ENCODE assay signal across 20 cellular contexts in genomic region chr4:159384017-159384416, GRCh38.
DNase-seq lines count a peak whose midpoint lies in the region; ATAC-seq and TF ChIP-seq lines count a peak whose summit lies in the region.
"Had no signal": no experiment of that assay in that cellular context is flagged by ENCODE, and none has a peak within 500 bp of the region (broad histone marks: within the 10 kb centered on the region; RNA-seq: fewer than 3 reads in every experiment).

No MANE protein-coding gene starts in this region.

- H3K27ac ChIP-seq in cardiac muscle cell (peak overlapping the region; percentile 91), right cardiac atrium (ENCODE audit: low read length) (no peak overlapping the region), endodermal cell (ENCODE audit: low read depth, low read length) (peak overlapping the region; percentile 97), neural cell (ENCODE audit: low read length) (no peak overlapping the region)
- H3K27ac ChIP-seq: 22Rv1, A549 had no signal

- H3F3A ChIP-seq in neural cell (ENCODE audit: insufficient read depth, low read length, poor library complexity, severe bottlenecking) = no peaks in the 10 kb centered on the region

- intact Hi-C loops in right cardiac atrium (cut with DNase I) = no loop called here

- no peaks in the 10 kb centered on the region for H3K4me1 Mint-ChIP-seq in endodermal cell
- no peaks in the 10 kb centered on the region for H3K4me1 Mint-ChIP-seq in activated CD8-positive, alpha-beta memory T cell treated with anti-CD3 and anti-CD28 coated beads, Interleukin-2, amount 10 ng/mL, durations not matched to agents 7 days and 5 days
- H3K4me1 Mint-ChIP-seq: B cell; CD4-positive, CD25-positive, alpha-beta regulatory T cell; CD8-positive, alpha-beta memory T cell had no signal

- H3K27ac Mint-ChIP-seq in endodermal cell = no peak overlapping the region
- H3K27ac Mint-ChIP-seq in activated CD8-positive, alpha-beta memory T cell treated with anti-CD3 and anti-CD28 coated beads, Interleukin-2, amount 10 ng/mL, durations not matched to agents 7 days and 5 days = no peak overlapping the region
- H3K27ac Mint-ChIP-seq: B cell; CD4-positive, CD25-positive, alpha-beta regulatory T cell; CD8-positive, alpha-beta memory T cell; H9 had no signal

- H3K27me3 ChIP-seq in cardiac muscle cell (no peaks in the 10 kb centered on the region), right cardiac atrium (ENCODE audit: control insufficient read depth, insufficient read depth) (no peaks in the 10 kb centered on the region), endodermal cell (ENCODE audit: control insufficient read depth, insufficient read depth, low read length, poor library complexity, severe bottlenecking) (no peaks in the 10 kb centered on the region), neural cell (ENCODE audit: insufficient read depth, low read depth, low read length) (no peaks in the 10 kb centered on the region)

- H3K9me3 Mint-ChIP-seq in endodermal cell = peaks cover 16% of the 10 kb centered on the region
- no peaks in the 10 kb centered on the region for H3K9me3 Mint-ChIP-seq in activated CD8-positive, alpha-beta memory T cell treated with anti-CD3 and anti-CD28 coated beads, Interleukin-2, amount 10 ng/mL, durations not matched to agents 7 days and 5 days (ENCODE audit: low read depth)

- H3K9ac ChIP-seq in endodermal cell (ENCODE audit: extremely low read depth, low read length, poor library complexity, severe bottlenecking) (no peak overlapping the region), neural cell (ENCODE audit: low read length) (no peak overlapping the region)

- CTCF ChIA-PET in activated CD8-positive, alpha-beta memory T cell treated with anti-CD3 and anti-CD28 coated beads, Interleukin-2, amount 10 ng/mL, durations not matched to agents 7 days and 5 days (lab: Charles Lee) = no interaction called here

- TF ChIP-seq RAD21 in neural cell (conservative IDR thresholded peaks at IDR 0.05) = no peak

- DNase-seq in cardiac muscle cell (ENCODE audit: low read depth in 1 of 2, low spot score in 1 of 2) (no peak), right cardiac atrium (no peak), endodermal cell (no peak), NCI-H187 treated with DMSO at 0.1 percent for 48 hours (lab: John Stamatoyannopoulos, UW) (no peak), NCI-H2196 treated with DMSO at 0.1 percent for 48 hours (lab: John Stamatoyannopoulos, UW; ENCODE audit: unreplicated experiment) (no peak)
- no peak for DNase-seq in activated CD8-positive, alpha-beta memory T cell treated with anti-CD3 and anti-CD28 coated beads, Interleukin-2, amount 10 ng/mL, durations not matched to agents 7 days and 5 days
- DNase-seq: C1 segment of cervical spinal cord; CD4-positive, CD25-positive, alpha-beta regulatory T cell; CD8-positive, alpha-beta memory T cell; COR-L47; DMS 273 treated with DMSO at 0.1 percent for 48 hours; DMS53; DND-41; EL; H9 had no signal

- H4K20me1 ChIP-seq in neural cell (ENCODE audit: insufficient read depth) = no peaks in the 10 kb centered on the region

- H3K9me2 ChIP-seq in neural cell (ENCODE audit: insufficient read depth, low read length) = no peaks in the 10 kb centered on the region

- H3K4me1 ChIP-seq in cardiac muscle cell (ENCODE audit: low read depth) (peaks cover 25% of the 10 kb centered on the region), right cardiac atrium (ENCODE audit: control insufficient read depth, insufficient read depth, low read length) (no peaks in the 10 kb centered on the region), endodermal cell (ENCODE audit: control insufficient read depth, insufficient read depth, low read length) (no peaks in the 10 kb centered on the region)
- H3K4me1 ChIP-seq: A549 had no signal

- H3K79me2 ChIP-seq in neural cell (replicated peaks; ENCODE audit: insufficient read depth, low read length) = no peaks in the 10 kb centered on the region

- no peak overlapping the region for H2AFZ ChIP-seq in neural cell (ENCODE audit: low read depth, low read length)

- H3K36me3 Mint-ChIP-seq in endodermal cell (ENCODE audit: low read depth) = no peaks in the 10 kb centered on the region
- H3K36me3 Mint-ChIP-seq in activated CD8-positive, alpha-beta memory T cell treated with anti-CD3 and anti-CD28 coated beads, Interleukin-2, amount 10 ng/mL, durations not matched to agents 7 days and 5 days = no peaks in the 10 kb centered on the region
- H3K36me3 Mint-ChIP-seq: CD4-positive, CD25-positive, alpha-beta regulatory T cell had no signal

- H3K4me3 ChIP-seq in cardiac muscle cell = no peak overlapping the region
- H3K4me3 ChIP-seq in right cardiac atrium (ENCODE audit: low read length) = no peak overlapping the region
- no peak overlapping the region for H3K4me3 ChIP-seq in endodermal cell (ENCODE audit: low read length)
- peak overlapping the region; percentile 16 for H3K4me3 ChIP-seq in neural cell (ENCODE audit: low read length)
- H3K4me3 ChIP-seq: A549, GM12878 had no signal

- H3K27me3 Mint-ChIP-seq in endodermal cell (ENCODE audit: insufficient read depth) = peaks cover 32% of the 10 kb centered on the region
- H3K27me3 Mint-ChIP-seq in activated CD8-positive, alpha-beta memory T cell treated with anti-CD3 and anti-CD28 coated beads, Interleukin-2, amount 10 ng/mL, durations not matched to agents 7 days and 5 days = peaks cover 28% of the 10 kb centered on the region

- H3K4me3 Mint-ChIP-seq in endodermal cell = no peak overlapping the region
- H3K4me3 Mint-ChIP-seq in activated CD8-positive, alpha-beta memory T cell treated with anti-CD3 and anti-CD28 coated beads, Interleukin-2, amount 10 ng/mL, durations not matched to agents 7 days and 5 days = no peak overlapping the region
- H3K4me3 Mint-ChIP-seq: B cell; CD4-positive, CD25-positive, alpha-beta regulatory T cell; CD8-positive, alpha-beta memory T cell; H9 had no signal

- H3K4me2 ChIP-seq in neural cell (ENCODE audit: low read length) = peak overlapping the region; percentile 50
- H3K4me2 ChIP-seq: A549 had no signal

- TF ChIP-seq CTCF in cardiac muscle cell (IDR thresholded peaks at IDR 0.05; ENCODE audit: low read depth, low read length) (no peak), endodermal cell (conservative IDR thresholded peaks at IDR 0.05) (no peak), neural cell (IDR thresholded peaks at IDR 0.05; ENCODE audit: poor library complexity, severe bottlenecking) (no peak)

- no peaks in the 10 kb centered on the region for H3K36me3 ChIP-seq in cardiac muscle cell
- H3K36me3 ChIP-seq in endodermal cell (ENCODE audit: control insufficient read depth, insufficient read depth, low read length) = no peaks in the 10 kb centered on the region
- H3K36me3 ChIP-seq in neural cell (ENCODE audit: insufficient read depth, low read length) = no peaks in the 10 kb centered on the region

- ATAC-seq in right cardiac atrium = no peak
- no peak for ATAC-seq in activated CD8-positive, alpha-beta memory T cell treated with anti-CD3 and anti-CD28 coated beads, Interleukin-2, amount 10 ng/mL, durations not matched to agents 7 days and 5 days
- ATAC-seq: A549, GM12878 had no signal

- H3K9me3 ChIP-seq in cardiac muscle cell (ENCODE audit: low read depth) = no peaks in the 10 kb centered on the region
- H3K9me3 ChIP-seq in right cardiac atrium (ENCODE audit: control insufficient read depth, low read length) = no peaks in the 10 kb centered on the region
- peaks cover 7% of the 10 kb centered on the region for H3K9me3 ChIP-seq in endodermal cell (ENCODE audit: control insufficient read depth, low read length)
- peaks cover 4% of the 10 kb centered on the region for H3K9me3 ChIP-seq in neural cell (ENCODE audit: low read length)
- H3K9me3 ChIP-seq: A549 had no signal

- TF ChIP-seq EP300 in neural cell (conservative IDR thresholded peaks at IDR 0.05; ENCODE audit: poor library complexity, severe bottlenecking) = no peak

TF ChIP-seq in neural cell, 6 proteins besides CTCF, POLR2A, EP300 and RAD21:
- TF ChIP-seq MXI1 (conservative IDR thresholded peaks at IDR 0.05; ENCODE audit: poor library complexity, severe bottlenecking) = no peak

Comparison
In these comparisons a context has a peak if more than half of its experiments do, and no peak if none do; other contexts are left out.
1. H3K27ac ChIP-seq: peak in cardiac muscle cell (single experiment) and endodermal cell (single experiment); none in right cardiac atrium (single experiment) and neural cell (single experiment).